In the genomic region with DNA sequence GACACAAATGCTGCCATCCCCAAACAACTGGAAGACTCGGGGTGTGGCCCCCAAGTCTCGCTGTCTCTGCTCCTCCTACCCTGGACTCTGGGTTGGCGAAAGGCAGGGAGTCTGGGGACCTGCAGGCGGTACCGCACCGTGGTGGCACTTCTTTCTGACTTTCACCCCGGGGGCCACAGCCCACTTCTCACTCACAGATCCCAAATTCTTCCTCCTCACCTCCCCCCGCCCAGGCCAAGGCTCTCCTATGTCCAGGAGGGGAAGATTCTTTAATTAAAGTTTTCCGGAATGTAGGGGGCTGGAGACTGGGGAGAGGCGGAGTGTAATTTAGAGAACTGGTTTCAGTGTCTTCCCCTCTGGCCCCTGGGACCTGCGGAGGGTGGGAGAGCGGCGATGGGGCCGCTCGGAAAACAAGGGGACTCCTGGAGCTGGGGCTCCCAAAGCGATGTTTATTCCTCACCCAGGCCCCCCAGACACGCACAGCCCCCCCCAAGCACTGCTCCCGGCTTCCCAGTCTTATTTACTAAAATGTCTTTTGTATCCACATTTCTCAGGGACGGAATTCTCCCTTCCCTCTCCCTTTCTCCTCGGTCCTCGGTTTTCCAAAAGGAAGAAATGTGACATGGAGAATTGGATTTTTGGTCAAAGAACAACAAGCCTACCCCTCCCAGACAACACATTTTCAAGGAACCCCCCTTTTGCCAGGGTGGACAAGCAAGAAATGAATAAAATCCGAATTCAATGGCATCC, we compare ENCODE assay signal across 1 cellular context.
TF ChIP-seq lines count a peak whose summit lies in the region.

No MANE protein-coding gene starts in this region.

TF ChIP-seq in SK-N-SH, 30 proteins besides CTCF, POLR2A, EP300 and RAD21 (continued from another document):
- TF ChIP-seq, protein P1, sequence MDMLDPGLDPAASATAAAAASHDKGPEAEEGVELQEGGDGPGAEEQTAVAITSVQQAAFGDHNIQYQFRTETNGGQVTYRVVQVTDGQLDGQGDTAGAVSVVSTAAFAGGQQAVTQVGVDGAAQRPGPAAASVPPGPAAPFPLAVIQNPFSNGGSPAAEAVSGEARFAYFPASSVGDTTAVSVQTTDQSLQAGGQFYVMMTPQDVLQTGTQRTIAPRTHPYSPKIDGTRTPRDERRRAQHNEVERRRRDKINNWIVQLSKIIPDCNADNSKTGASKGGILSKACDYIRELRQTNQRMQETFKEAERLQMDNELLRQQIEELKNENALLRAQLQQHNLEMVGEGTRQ (IDR thresholded peaks at IDR 0.05; ENCODE audit: borderline replicate concordance, low read depth, low read length) = no peak
- TF ChIP-seq, protein P2, sequence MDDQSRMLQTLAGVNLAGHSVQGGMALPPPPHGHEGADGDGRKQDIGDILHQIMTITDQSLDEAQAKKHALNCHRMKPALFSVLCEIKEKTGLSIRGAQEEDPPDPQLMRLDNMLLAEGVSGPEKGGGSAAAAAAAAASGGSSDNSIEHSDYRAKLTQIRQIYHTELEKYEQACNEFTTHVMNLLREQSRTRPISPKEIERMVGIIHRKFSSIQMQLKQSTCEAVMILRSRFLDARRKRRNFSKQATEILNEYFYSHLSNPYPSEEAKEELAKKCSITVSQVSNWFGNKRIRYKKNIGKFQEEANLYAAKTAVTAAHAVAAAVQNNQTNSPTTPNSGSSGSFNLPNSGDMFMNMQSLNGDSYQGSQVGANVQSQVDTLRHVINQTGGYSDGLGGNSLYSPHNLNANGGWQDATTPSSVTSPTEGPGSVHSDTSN (IDR thresholded peaks at IDR 0.05) = no peak
- no peak for TF ChIP-seq NFIC (IDR thresholded peaks at IDR 0.05; ENCODE audit: borderline replicate concordance)
- TF ChIP-seq RCOR1 (IDR thresholded peaks at IDR 0.05; ENCODE audit: low read length) = no peak
- no peak for TF ChIP-seq GATA2 (CRISPR knock-in tag; IDR thresholded peaks at IDR 0.05)
